ENCODE assay signal across 9 cellular contexts in the genomic region with DNA sequence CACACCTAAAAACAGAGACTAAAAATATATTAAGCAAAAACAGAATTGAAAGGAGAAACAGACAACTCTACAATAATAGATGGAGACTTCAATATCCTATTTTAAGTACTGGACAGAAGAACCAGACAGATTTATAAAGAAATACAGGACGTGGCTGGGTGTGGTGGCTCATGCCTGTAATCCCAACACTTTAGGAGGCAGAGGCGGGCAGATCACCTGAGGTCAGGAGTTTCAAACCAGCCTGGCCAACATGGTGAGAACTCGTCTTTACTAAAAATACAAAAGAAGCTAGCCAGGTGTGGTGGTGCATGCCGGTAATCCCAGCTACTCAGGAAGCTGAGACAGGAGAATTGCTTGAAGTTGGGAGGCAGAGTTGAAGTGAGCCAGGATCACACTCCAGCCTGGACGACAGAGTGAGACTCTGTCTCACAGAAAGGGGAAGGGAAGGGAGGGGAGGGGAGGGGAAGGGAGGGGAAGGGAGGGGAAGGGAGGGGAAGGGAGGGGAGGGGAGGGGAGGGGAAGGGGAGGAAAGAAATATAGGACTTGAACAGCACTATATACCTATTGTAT. TPM values are rescaled to one million over a fixed set of nuclear protein-coding genes. Genes with fewer than 3 reads are reported as not detected.
DNase-seq lines count a peak whose midpoint lies in the region; TF ChIP-seq lines count a peak whose summit lies in the region.
"Had no signal": no experiment of that assay in that cellular context is flagged by ENCODE, and none has a peak within 500 bp of the region (broad histone marks: within the 10 kb centered on the region; RNA-seq: fewer than 3 reads in every experiment).

No MANE protein-coding gene starts in this region.

- H3K27me3 ChIP-seq in Karpas-422 (ENCODE audit: low read length) (no peaks in the 10 kb centered on the region), muscle layer of duodenum (ENCODE audit: low read depth, low read length) (no peaks in the 10 kb centered on the region)

- DNase-seq in AG10803 (ENCODE audit: low read depth) (no peak), Karpas-422 (no peak), coronary artery (ENCODE audit: low spot score) (no peak), head of caudate nucleus (no peak), NCI-H446 (lab: John Stamatoyannopoulos, UW) (no peak), NCI-H1436 (lab: John Stamatoyannopoulos, UW) (no peak)
- no peak for DNase-seq in stimulated activated CD4-positive, alpha-beta T cell treated with anti-CD3 and anti-CD28 coated beads, Interleukin-4, amount 100 ng/mL, for 1 hour
- DNase-seq: effector CD4-positive, alpha-beta T cell had no signal

- peaks cover 97% of the 10 kb centered on the region for H3K79me2 ChIP-seq in Karpas-422 (ENCODE audit: low read length)

- H3K27ac ChIP-seq in Karpas-422 (ENCODE audit: low read length): 0 out of 2 replicates have a peak overlapping the region, but pooled peaks have one; percentile 20
- peak overlapping the region in 1 of 2 donors; percentile 13 for H3K27ac ChIP-seq in coronary artery
- peak overlapping the region; percentile 49 for H3K27ac ChIP-seq in muscle layer of duodenum (ENCODE audit: low read length)

- no peaks in the 10 kb centered on the region for H4K20me1 ChIP-seq in Karpas-422 (ENCODE audit: insufficient read depth, low read depth, low read length)

- H3K9ac ChIP-seq in Karpas-422 (ENCODE audit: low read length): no peak overlapping the region

- H3K36me3 ChIP-seq in Karpas-422 (ENCODE audit: insufficient read depth, low read length) (peaks cover 3% of the 10 kb centered on the region; the same call in 1 of the 2 replicates), muscle layer of duodenum (ENCODE audit: control insufficient read depth in 1 of 2, insufficient read depth in 2 of 2, low read length in 2 of 2) (no peaks in the 10 kb centered on the region)

- H3K4me3 ChIP-seq in AG10803 (ENCODE audit: low read length) (peak overlapping the region; percentile 17; the same call in 1 of the 2 replicates), Karpas-422 (ENCODE audit: low read length) (no peak overlapping the region), coronary artery (peak overlapping the region; percentile 51), muscle layer of duodenum (ENCODE audit: low read depth in 1 of 2, low read length in 2 of 2) (peak overlapping the region; percentile 41 to 51)

- H3K9me3 ChIP-seq in Karpas-422 (ENCODE audit: low read length) (0 out of 2 replicates have a peak, but pooled peaks cover 10% of the 10 kb centered on the region), muscle layer of duodenum (ENCODE audit: control insufficient read depth in 1 of 2, low read length in 2 of 2) (peaks cover 7 to 19% of the 10 kb centered on the region in 2 donors)

- H3K9me2 ChIP-seq in Karpas-422 (replicated peaks; ENCODE audit: insufficient read depth, low read length): no peaks in the 10 kb centered on the region

- no peak overlapping the region for H2AFZ ChIP-seq in Karpas-422 (ENCODE audit: low read length)

- intact Hi-C loops in head of caudate nucleus (cut with DNase I): no loop called here

- TF ChIP-seq CTCF in AG10803 (conservative IDR thresholded peaks at IDR 0.05; ENCODE audit: low read length) (no peak), coronary artery (IDR thresholded peaks at IDR 0.05) (no peak)

- peak overlapping the region; percentile 39 for H3K4me2 ChIP-seq in Karpas-422 (ENCODE audit: low read depth, low read length, poor library complexity, severe bottlenecking)

- H3K4me1 ChIP-seq in Karpas-422 (ENCODE audit: low read length) (peaks cover 43% of the 10 kb centered on the region), muscle layer of duodenum (ENCODE audit: control insufficient read depth in 1 of 2, insufficient read depth in 2 of 2, low read length in 2 of 2) (peaks cover 1 to 19% of the 10 kb centered on the region in 2 donors)

RNA-seq across cellular contexts. Expression of gene CDK17, which starts 53.0 kb away (rescaled TPM):
- total RNA-seq in Karpas-422 (2014; rRNA removed; shearing (Covaris generic); ENCODE audit: low replicate concordance): 35.6 and 71.2 TPM in 2 replicates
